ENCODE assay signal across 8 cellular contexts in the genomic region with DNA sequence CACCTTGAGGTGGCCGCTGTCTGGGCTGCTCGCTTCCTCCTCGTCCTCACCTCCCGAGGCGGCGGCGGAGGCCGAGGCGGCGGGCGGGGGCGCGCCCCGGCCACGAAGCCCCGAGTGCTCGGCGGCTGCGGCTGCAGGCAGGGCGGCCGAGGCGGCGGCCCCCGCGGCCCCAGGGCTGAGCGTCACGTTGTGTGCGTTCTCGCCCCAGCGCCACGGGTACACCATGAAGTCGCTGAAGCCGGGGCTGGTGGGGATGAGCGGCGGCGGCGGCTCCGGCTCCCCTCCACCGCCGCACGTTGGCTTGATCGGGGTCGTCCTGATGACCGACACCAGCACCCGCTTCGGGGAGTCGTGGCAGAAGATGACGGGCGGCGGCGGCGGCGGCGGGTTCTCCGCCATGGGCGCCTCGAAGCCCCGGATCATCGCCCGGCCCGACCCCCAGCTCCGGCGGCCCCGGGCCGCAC. TPM values are rescaled to one million over a fixed set of nuclear protein-coding genes. Genes with fewer than 3 reads are reported as not detected.
DNase-seq lines count a peak whose midpoint lies in the region; ATAC-seq and TF ChIP-seq lines count a peak whose summit lies in the region.

No MANE protein-coding gene starts in this region.

- peak overlapping the region; percentile 87 for H3K27ac ChIP-seq in CD4-positive, CD25-positive, alpha-beta regulatory T cell (ENCODE audit: insufficient read depth, low read length, poor library complexity, severe bottlenecking)

- no peaks in the 10 kb centered on the region for H3K36me3 ChIP-seq in CD4-positive, CD25-positive, alpha-beta regulatory T cell (ENCODE audit: control insufficient read depth, insufficient read depth, low read length)

- no peak for DNase-seq in CD4-positive, CD25-positive, alpha-beta regulatory T cell
- DNase-seq in activated CD8-positive, alpha-beta memory T cell treated with anti-CD3 and anti-CD28 coated beads, Interleukin-2, amount 10 ng/mL, durations not matched to agents 7 days and 5 days = peak; percentile 64
- DNase-seq in head of caudate nucleus (peak in 32 of 42 donors; percentile 6 to 62 (median 38)), retinal pigment epithelial cell (ENCODE audit: low read depth) (no peak), DMS114 treated with DMSO at 0.1 percent for 48 hours (lab: John Stamatoyannopoulos, UW; ENCODE audit: unreplicated experiment) (no peak), mesenteric fat pad (ENCODE audit: low spot score) (no peak)

- intact Hi-C loops in head of caudate nucleus (cut with DNase I) = loop anchor here (2.0 to 10.0 kb wide), 4 partner anchors 33 to 237 kb away; a partner anchor contains a TSS

- CTCF ChIA-PET in activated CD8-positive, alpha-beta memory T cell treated with anti-CD3 and anti-CD28 coated beads, Interleukin-2, amount 10 ng/mL, durations not matched to agents 7 days and 5 days (lab: Charles Lee) = no interaction called here

- no peaks in the 10 kb centered on the region for H3K27me3 Mint-ChIP-seq in CD4-positive, CD25-positive, alpha-beta regulatory T cell
- H3K27me3 Mint-ChIP-seq in activated CD8-positive, alpha-beta memory T cell treated with anti-CD3 and anti-CD28 coated beads, Interleukin-2, amount 10 ng/mL, durations not matched to agents 7 days and 5 days = no peaks in the 10 kb centered on the region

- peaks cover 24 to 47% (median 35%) of the 10 kb centered on the region in 4 donors for H3K4me1 Mint-ChIP-seq in CD4-positive, CD25-positive, alpha-beta regulatory T cell
- H3K4me1 Mint-ChIP-seq in activated CD8-positive, alpha-beta memory T cell treated with anti-CD3 and anti-CD28 coated beads, Interleukin-2, amount 10 ng/mL, durations not matched to agents 7 days and 5 days = peaks cover 47% of the 10 kb centered on the region

- H3K36me3 Mint-ChIP-seq in CD4-positive, CD25-positive, alpha-beta regulatory T cell = no peaks in the 10 kb centered on the region
- H3K36me3 Mint-ChIP-seq in activated CD8-positive, alpha-beta memory T cell treated with anti-CD3 and anti-CD28 coated beads, Interleukin-2, amount 10 ng/mL, durations not matched to agents 7 days and 5 days = peaks cover 17% of the 10 kb centered on the region

- H3K27ac Mint-ChIP-seq in CD4-positive, CD25-positive, alpha-beta regulatory T cell = peak overlapping the region; percentile 76 to 96 (median 96)
- peak overlapping the region; percentile 92 for H3K27ac Mint-ChIP-seq in activated CD8-positive, alpha-beta memory T cell treated with anti-CD3 and anti-CD28 coated beads, Interleukin-2, amount 10 ng/mL, durations not matched to agents 7 days and 5 days

- H3K9me3 Mint-ChIP-seq in CD4-positive, CD25-positive, alpha-beta regulatory T cell = no peaks in the 10 kb centered on the region
- no peaks in the 10 kb centered on the region for H3K9me3 Mint-ChIP-seq in activated CD8-positive, alpha-beta memory T cell treated with anti-CD3 and anti-CD28 coated beads, Interleukin-2, amount 10 ng/mL, durations not matched to agents 7 days and 5 days (ENCODE audit: low read depth)

- H3K9me3 ChIP-seq in CD4-positive, CD25-positive, alpha-beta regulatory T cell (ENCODE audit: control insufficient read depth in 2 of 2, low read length in 2 of 2) = no peaks in the 10 kb centered on the region

- no peak overlapping the region for H3K4me3 ChIP-seq in CD4-positive, CD25-positive, alpha-beta regulatory T cell (ENCODE audit: low read depth, low read length)
- H3K4me3 ChIP-seq in retinal pigment epithelial cell (ENCODE audit: low read length) = peak overlapping the region; percentile 94

- ATAC-seq in CD4-positive, CD25-positive, alpha-beta regulatory T cell (ENCODE audit: low read depth in 2 of 2) = no peak
- peak; percentile 3 for ATAC-seq in HG02970 (IDR thresholded peaks at IDR 0.05; ENCODE audit: low FRiP score, unreplicated experiment)
- ATAC-seq in activated CD8-positive, alpha-beta memory T cell treated with anti-CD3 and anti-CD28 coated beads, Interleukin-2, amount 10 ng/mL, durations not matched to agents 7 days and 5 days = no peak
- no peak for ATAC-seq in GM18909 (IDR thresholded peaks at IDR 0.05; ENCODE audit: poor library complexity, unreplicated experiment)

- peaks cover 52% of the 10 kb centered on the region for H3K4me1 ChIP-seq in CD4-positive, CD25-positive, alpha-beta regulatory T cell (ENCODE audit: control insufficient read depth, insufficient read depth, low read length, poor library complexity, severe bottlenecking)

- TF ChIP-seq CTCF in retinal pigment epithelial cell (conservative IDR thresholded peaks at IDR 0.05; ENCODE audit: low read depth, low read length) = no peak

- no peaks in the 10 kb centered on the region for H3K27me3 ChIP-seq in CD4-positive, CD25-positive, alpha-beta regulatory T cell (ENCODE audit: control insufficient read depth, insufficient read depth, low read length)

- H3K4me3 Mint-ChIP-seq in CD4-positive, CD25-positive, alpha-beta regulatory T cell = peak overlapping the region; percentile 90 to 94 (median 91)
- peak overlapping the region; percentile 94 for H3K4me3 Mint-ChIP-seq in activated CD8-positive, alpha-beta memory T cell treated with anti-CD3 and anti-CD28 coated beads, Interleukin-2, amount 10 ng/mL, durations not matched to agents 7 days and 5 days

RNA-seq across cellular contexts. Expression of a gene that starts 0.5 kb away (rescaled TPM):
- total RNA-seq in CD4-positive, CD25-positive, alpha-beta regulatory T cell = 8.8 TPM
- polyA plus RNA-seq in CD4-positive, CD25-positive, alpha-beta regulatory T cell = 1 to 10 TPM; 1.1 to 1.6 (median 1.4) TPM
- total RNA-seq in activated CD8-positive, alpha-beta memory T cell treated with anti-CD3 and anti-CD28 coated beads, Interleukin-2, amount 10 ng/mL, durations not matched to agents 7 days and 5 days = 10 to 100 TPM; 31.2 to 36.3 TPM
- total RNA-seq in mesenteric fat pad = 0.71 TPM

RNA-seq across cellular contexts. Expression of a gene that starts 32.3 kb away (rescaled TPM):
- 21.5 TPM for total RNA-seq in CD4-positive, CD25-positive, alpha-beta regulatory T cell
- polyA plus RNA-seq in CD4-positive, CD25-positive, alpha-beta regulatory T cell = 10 to 100 TPM; 19.8 to 25.5 (median 21.0) TPM
- 10 to 100 TPM in 1 of 2 experiments, 1 to 10 TPM in 1; 7.7 to 11.6 TPM for total RNA-seq in activated CD8-positive, alpha-beta memory T cell treated with anti-CD3 and anti-CD28 coated beads, Interleukin-2, amount 10 ng/mL, durations not matched to agents 7 days and 5 days
- 20.7 TPM for total RNA-seq in mesenteric fat pad

RNA-seq across cellular contexts. Expression of a gene that starts 34.1 kb away (rescaled TPM):
- 36.0 TPM for total RNA-seq in CD4-positive, CD25-positive, alpha-beta regulatory T cell
- 10 to 100 TPM; 22.5 to 41.8 (median 37.3) TPM for polyA plus RNA-seq in CD4-positive, CD25-positive, alpha-beta regulatory T cell
- 1 to 10 TPM; 5.3 to 6.7 TPM for total RNA-seq in activated CD8-positive, alpha-beta memory T cell treated with anti-CD3 and anti-CD28 coated beads, Interleukin-2, amount 10 ng/mL, durations not matched to agents 7 days and 5 days
- 17.0 TPM for total RNA-seq in mesenteric fat pad

Comparison
In these comparisons a context has a peak if more than half of its experiments do, and no peak if none do; other contexts are left out.
1. DNase-seq: peak in activated CD8-positive, alpha-beta memory T cell treated with anti-CD3 and anti-CD28 coated beads, Interleukin-2, amount 10 ng/mL, durations not matched to agents 7 days and 5 days (single experiment) and head of caudate nucleus (32 of 42); none in CD4-positive, CD25-positive, alpha-beta regulatory T cell (0 of 3), retinal pigment epithelial cell (single experiment), DMS114 treated with DMSO at 0.1 percent for 48 hours (single experiment) and mesenteric fat pad (single experiment).